Comparison of ENCODE assay signal across 20 cellular contexts in the genomic region with DNA sequence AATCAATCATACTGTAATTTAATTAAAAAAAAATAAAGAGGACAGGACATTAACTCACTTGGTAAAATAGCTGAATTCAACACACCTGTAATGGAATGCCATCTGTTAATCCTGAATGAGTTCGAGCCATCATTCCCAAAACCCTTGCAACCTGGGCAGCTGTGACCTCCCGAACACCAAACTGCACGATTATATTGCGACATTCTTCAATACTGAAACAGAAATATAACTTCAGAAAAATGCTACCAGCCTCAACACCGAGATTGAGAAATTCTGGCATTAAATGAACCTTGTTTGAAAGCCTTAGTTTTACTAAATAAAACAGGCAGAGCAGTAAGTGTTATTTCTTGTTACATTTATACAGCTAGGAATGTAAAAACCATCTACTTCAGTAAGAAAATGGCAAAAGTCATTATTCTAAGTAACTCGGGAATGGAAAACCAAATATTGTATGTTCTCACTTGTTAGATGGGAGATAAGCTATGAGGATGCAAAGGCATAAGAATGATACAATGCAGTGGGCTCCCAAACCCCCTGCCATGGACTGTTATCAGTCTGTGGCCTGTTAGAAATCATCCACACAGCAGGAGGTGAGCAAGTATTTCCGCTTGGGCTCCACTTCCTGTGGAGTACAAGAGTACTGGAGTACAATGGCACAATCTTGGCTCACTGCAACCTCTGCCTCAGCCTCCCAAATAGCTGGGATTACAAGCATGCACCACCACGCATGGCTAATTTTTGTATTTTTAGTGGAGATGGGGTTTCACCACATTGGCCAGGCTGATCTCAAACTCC. TPM values are rescaled to one million over a fixed set of nuclear protein-coding genes. Genes with fewer than 3 reads are reported as not detected.
A peak's percentile ranks its signal among the peaks of the same experiment; 100 is the strongest.
DNase-seq lines count a peak whose midpoint lies in the region; ATAC-seq and TF ChIP-seq lines count a peak whose summit lies in the region.
"Had no signal": no experiment of that assay in that cellular context is flagged by ENCODE, and none has a peak within 500 bp of the region (broad histone marks: within the 10 kb centered on the region; RNA-seq: fewer than 3 reads in every experiment).

No MANE protein-coding gene starts in this region.

- 36% methylated on average over 7 of the region's 8 CpGs for WGBS in right lobe of liver (ENCODE audit: insufficient coverage, low coverage, low lambda C conversion rate, missing lambda C conversion rate)

- H3K9me3 Mint-ChIP-seq in T-helper 2 cell treated with Interferon-gamma antibody and Interleukin-4, amounts not matched to agents 5 μg/mL and 100 μg/mL, for 36 hours = no peaks in the 10 kb centered on the region
- H3K9me3 Mint-ChIP-seq: activated naive CD4-positive, alpha-beta T cell treated with anti-CD3 and anti-CD28 coated beads, Interleukin-2, amount 50 U/mL, for 72 hours had no signal

- intact Hi-C loops in right lobe of liver (cut with DNase I) = no loop called here

- H3K27ac Mint-ChIP-seq in T-helper 2 cell treated with Interferon-gamma antibody and Interleukin-4, amounts not matched to agents 5 μg/mL and 100 μg/mL, for 36 hours = no peak overlapping the region

- H3K4me3 ChIP-seq in NB4 (ENCODE audit: low read depth, low read length) (no peak overlapping the region), right lobe of liver (no peak overlapping the region)

- ATAC-seq in right lobe of liver = peak; percentile 75 to 85 (median 77)
- ATAC-seq in HG03342 (IDR thresholded peaks at IDR 0.05; ENCODE audit: unreplicated experiment) = no peak
- ATAC-seq: activated CD4-positive, CD25-positive, alpha-beta regulatory T cell treated with anti-CD3 and anti-CD28 coated beads, Interleukin-2, amount 50 U/mL, for 24 hours; foreskin keratinocyte; left ventricle myocardium superior had no signal

- no peak overlapping the region for H3K4me3 Mint-ChIP-seq in T-helper 2 cell treated with Interferon-gamma antibody and Interleukin-4, amounts not matched to agents 5 μg/mL and 100 μg/mL, for 36 hours

- peaks cover 70% of the 10 kb centered on the region for H3K36me3 Mint-ChIP-seq in T-helper 2 cell treated with Interferon-gamma antibody and Interleukin-4, amounts not matched to agents 5 μg/mL and 100 μg/mL, for 36 hours (ENCODE audit: low read depth)

- H3K4me1 Mint-ChIP-seq in T-helper 2 cell treated with Interferon-gamma antibody and Interleukin-4, amounts not matched to agents 5 μg/mL and 100 μg/mL, for 36 hours (ENCODE audit: low read depth) = peaks cover 3% of the 10 kb centered on the region

- peak overlapping the region in 2 of 3 donors; percentile 27 to 75 for H3K27ac ChIP-seq in right lobe of liver
- H3K27ac ChIP-seq: foreskin keratinocyte, parathyroid adenoma had no signal

- TF ChIP-seq CTCF in NB4 (IDR thresholded peaks at IDR 0.05; ENCODE audit: low read depth, low read length) (no peak), right lobe of liver (IDR thresholded peaks at IDR 0.05) (no peak)

- no peaks in the 10 kb centered on the region for H3K27me3 Mint-ChIP-seq in T-helper 2 cell treated with Interferon-gamma antibody and Interleukin-4, amounts not matched to agents 5 μg/mL and 100 μg/mL, for 36 hours (ENCODE audit: low read depth)

- no peak for TF ChIP-seq POLR2A in NB4 (IDR thresholded peaks at IDR 0.05; ENCODE audit: extremely low read depth, insufficient read length)
- no peak for TF ChIP-seq POLR2A in right lobe of liver (IDR thresholded peaks at IDR 0.05)

- H3K4me1 ChIP-seq in right lobe of liver = peaks cover 0 to 22% (median 3%) of the 10 kb centered on the region in 4 donors
- H3K4me1 ChIP-seq: foreskin keratinocyte, parathyroid adenoma had no signal

- H3K36me3 ChIP-seq in right lobe of liver = peaks cover 8 to 82% (median 42%) of the 10 kb centered on the region in 4 donors

- no peaks in the 10 kb centered on the region for H3K9me3 ChIP-seq in right lobe of liver

- no peaks in the 10 kb centered on the region for H3K27me3 ChIP-seq in right lobe of liver
- H3K27me3 ChIP-seq: foreskin keratinocyte had no signal

- peak; percentile 10 for DNase-seq in T-helper 2 cell treated with Interferon-gamma antibody and Interleukin-4, amounts not matched to agents 5 μg/mL and 100 μg/mL, for 36 hours (ENCODE audit: low spot score)
- DNase-seq in T-helper 2 cell (no peak), NB4 (ENCODE audit: low read depth) (peak; percentile 50), astrocyte of the hippocampus (ENCODE audit: low read depth, low spot score) (peak; percentile 5), right lobe of liver (peak in 1 of 3 donors; percentile 51), NCI-H748 treated with DMSO at 0.1 percent for 48 hours (lab: John Stamatoyannopoulos, UW) (no peak), putamen (ENCODE audit: low spot score) (no peak)
- DNase-seq: 8988T; C1 segment of cervical spinal cord; central memory CD4-positive, alpha-beta T cell; foreskin keratinocyte; left ventricle myocardium superior; NCI-H226; NK-92 treated with Interleukin-12 subunit alpha and Interleukin-12 subunit beta, amount 100 ng/mL, for 24 hours; small intestine; trophoblast cell had no signal

RNA-seq across cellular contexts. Expression of a gene that starts 46.5 kb away (rescaled TPM):
- total RNA-seq in right lobe of liver = 10 to 100 TPM; 53.8 to 74.9 (median 65.5) TPM

Comparison
In these comparisons a context has a peak if more than half of its experiments do, and no peak if none do; other contexts are left out.
1. DNase-seq: peak in T-helper 2 cell treated with Interferon-gamma antibody and Interleukin-4, amounts not matched to agents 5 μg/mL and 100 μg/mL, for 36 hours (single experiment), NB4 (single experiment) and astrocyte of the hippocampus (single experiment); none in T-helper 2 cell (0 of 5), NCI-H748 treated with DMSO at 0.1 percent for 48 hours (single experiment) and putamen (single experiment).